In the genomic region with DNA sequence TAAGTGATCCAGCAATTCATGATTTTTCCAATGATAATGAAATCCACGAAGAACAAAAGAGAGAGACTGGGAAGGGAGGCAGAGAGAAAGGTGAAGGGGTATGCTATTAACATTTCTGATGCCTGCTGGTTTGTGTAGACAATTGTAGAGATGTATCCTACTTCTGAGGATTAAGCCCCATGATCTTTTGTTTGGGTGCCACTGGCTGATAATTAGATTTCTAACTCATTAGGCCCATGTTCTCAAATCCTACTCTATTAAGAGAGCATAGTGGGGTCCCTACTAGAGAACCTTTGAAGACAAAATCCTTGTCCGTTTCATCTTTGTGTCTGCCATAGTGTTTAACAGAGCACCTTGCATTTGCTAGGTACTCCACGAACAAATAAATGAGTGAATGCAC, we compare ENCODE assay signal across 35 cellular contexts.
"Had no signal": no experiment of that assay in that cellular context is flagged by ENCODE, and none has a peak within 500 bp of the region (broad histone marks: within the 10 kb centered on the region; RNA-seq: fewer than 3 reads in every experiment).

No MANE protein-coding gene starts in this region.

- H3K36me3 ChIP-seq: ascending aorta, brain microvascular endothelial cell, gastrocnemius medialis, neutrophil, ovary, prostate gland, sigmoid colon, tibial artery had no signal

- H3K4me3 ChIP-seq: ascending aorta, gastrocnemius medialis, ovary, prostate gland, sigmoid colon, tibial artery had no signal

- H3K9me3 ChIP-seq: ascending aorta, gastrocnemius medialis, neutrophil, ovary, prostate gland, sigmoid colon, tibial artery had no signal

- FAIRE-seq: small intestine had no signal

- H3K9me3 Mint-ChIP-seq: activated naive CD4-positive, alpha-beta T cell treated with anti-CD3 and anti-CD28 coated beads for 36 hours; activated naive CD8-positive, alpha-beta T cell treated with anti-CD3 and anti-CD28 coated beads for 36 hours; activated T-helper 1 cell treated with anti-CD3 and anti-CD28 coated beads, Interleukin-12 subunit alpha, Interleukin-12 subunit beta, Interleukin-2, Interleukin-4 antibody, amounts not matched to agents 30 ng/mL and 10 ng/mL and 1 ng/mL, durations not matched to agents 14 hours and 24 hours and 36 hours; effector memory CD8-positive, alpha-beta T cell; mesothelial cell of epicardium; naive B cell; stimulated activated memory B cell treated with anti-CD40 and anti-IgM and Interleukin-4, amounts not matched to agents 10 μg/mL and 1 μg/mL and 100 μg/mL, for 72 hours; stimulated activated naive CD8-positive, alpha-beta T cell treated with anti-CD3 and anti-CD28 coated beads, Interleukin-15, amount 100 ng/mL, for 72 hours; T-helper 1 cell treated with Interleukin-12 subunit alpha and Interleukin-12 subunit beta and Interleukin-4 antibody, amounts not matched to agents 30 μg/mL and 1 μg/mL, for 36 hours had no signal

- H3K27ac ChIP-seq: brain microvascular endothelial cell, gastrocnemius medialis, neutrophil, ovary, prostate gland, tibial artery, VCaP had no signal

- H3K27ac Mint-ChIP-seq: activated naive CD4-positive, alpha-beta T cell treated with anti-CD3 and anti-CD28 coated beads for 36 hours; activated naive CD8-positive, alpha-beta T cell treated with anti-CD3 and anti-CD28 coated beads for 36 hours; activated T-helper 1 cell treated with anti-CD3 and anti-CD28 coated beads, Interleukin-12 subunit alpha, Interleukin-12 subunit beta, Interleukin-2, Interleukin-4 antibody, amounts not matched to agents 30 ng/mL and 10 ng/mL and 1 ng/mL, durations not matched to agents 14 hours and 24 hours and 36 hours; effector memory CD8-positive, alpha-beta T cell; stimulated activated memory B cell treated with anti-CD40 and anti-IgM and Interleukin-4, amounts not matched to agents 10 μg/mL and 1 μg/mL and 100 μg/mL, for 72 hours; stimulated activated naive CD8-positive, alpha-beta T cell treated with anti-CD3 and anti-CD28 coated beads, Interleukin-15, amount 100 ng/mL, for 72 hours; T-helper 1 cell treated with Interleukin-12 subunit alpha and Interleukin-12 subunit beta and Interleukin-4 antibody, amounts not matched to agents 30 μg/mL and 1 μg/mL, for 36 hours had no signal

- H3K27me3 ChIP-seq: ascending aorta, brain microvascular endothelial cell, neutrophil, ovary, sigmoid colon, tibial artery had no signal

- H3K4me3 Mint-ChIP-seq: activated naive CD4-positive, alpha-beta T cell treated with anti-CD3 and anti-CD28 coated beads for 36 hours; activated naive CD8-positive, alpha-beta T cell treated with anti-CD3 and anti-CD28 coated beads for 36 hours; activated T-helper 1 cell treated with anti-CD3 and anti-CD28 coated beads, Interleukin-12 subunit alpha, Interleukin-12 subunit beta, Interleukin-2, Interleukin-4 antibody, amounts not matched to agents 30 ng/mL and 10 ng/mL and 1 ng/mL, durations not matched to agents 14 hours and 24 hours and 36 hours; effector memory CD8-positive, alpha-beta T cell; mesothelial cell of epicardium; stimulated activated memory B cell treated with anti-CD40 and anti-IgM and Interleukin-4, amounts not matched to agents 10 μg/mL and 1 μg/mL and 100 μg/mL, for 72 hours; stimulated activated naive CD8-positive, alpha-beta T cell treated with anti-CD3 and anti-CD28 coated beads, Interleukin-15, amount 100 ng/mL, for 72 hours; T-helper 1 cell treated with Interleukin-12 subunit alpha and Interleukin-12 subunit beta and Interleukin-4 antibody, amounts not matched to agents 30 μg/mL and 1 μg/mL, for 36 hours had no signal

- H3K4me1 ChIP-seq: prostate gland had no signal

- DNase-seq: activated CD4-positive, alpha-beta T cell treated with anti-CD3 and anti-CD28 coated beads for 48 hours; activated CD4-positive, alpha-beta T cell treated with anti-CD3 and anti-CD28 coated beads, Interleukin-2, amount 50 U/mL, for 48 hours; activated CD8-positive, alpha-beta memory T cell treated with anti-CD3 and anti-CD28 coated beads for 24 hours; activated effector memory CD4-positive, alpha-beta T cell treated with anti-CD3 and anti-CD28 coated beads, Interleukin-2, amount 50 U/mL, for 16 hours; activated naive CD4-positive, alpha-beta T cell treated with anti-CD3 and anti-CD28 coated beads for 36 hours; activated naive CD8-positive, alpha-beta T cell treated with anti-CD3 and anti-CD28 coated beads for 36 hours; brain microvascular endothelial cell; caudate nucleus; cortex of kidney; effector memory CD8-positive, alpha-beta T cell; erythroblast; gastrocnemius medialis; glutamatergic neuron; islet precursor cell; left cardiac atrium; left ventricle myocardium superior; naive B cell; ovary; sigmoid colon; small intestine; stimulated activated CD4-positive, alpha-beta T cell treated with anti-CD3 and anti-CD28 coated beads, Interleukin-1b, Interleukin-23, amount 100 ng/mL, for 48 hours; stimulated activated CD4-positive, alpha-beta T cell treated with anti-CD3 and anti-CD28 coated beads, Interleukin-4, amount 100 ng/mL, for 4 hours; stimulated activated CD8-positive, alpha-beta memory T cell treated with anti-CD3 and anti-CD28 coated beads, Interleukin-4, amount 100 ng/mL, for 48 hours; stimulated activated naive CD8-positive, alpha-beta T cell treated with anti-CD3 and anti-CD28 coated beads, Interleukin-15, amount 100 ng/mL, for 72 hours; T-helper 9 cell; tibial artery had no signal

- H3K27me3 Mint-ChIP-seq: naive B cell; stimulated activated memory B cell treated with anti-CD40 and anti-IgM and Interleukin-4, amounts not matched to agents 10 μg/mL and 1 μg/mL and 100 μg/mL, for 72 hours had no signal

- H3K36me3 Mint-ChIP-seq: activated naive CD8-positive, alpha-beta T cell treated with anti-CD3 and anti-CD28 coated beads for 36 hours; mesothelial cell of epicardium; naive B cell; stimulated activated memory B cell treated with anti-CD40 and anti-IgM and Interleukin-4, amounts not matched to agents 10 μg/mL and 1 μg/mL and 100 μg/mL, for 72 hours had no signal

- ATAC-seq: activated CD4-positive, CD25-positive, alpha-beta regulatory T cell treated with anti-CD3 and anti-CD28 coated beads, Interleukin-2, amount 50 U/mL, for 24 hours; effector memory CD8-positive, alpha-beta T cell; gastrocnemius medialis; left cardiac atrium; left ventricle myocardium superior; stimulated activated memory B cell treated with anti-CD40 and anti-IgM and Interleukin-4, amounts not matched to agents 10 μg/mL and 1 μg/mL and 100 μg/mL, for 72 hours; stimulated activated naive CD8-positive, alpha-beta T cell treated with anti-CD3 and anti-CD28 coated beads, Interleukin-15, amount 100 ng/mL, for 72 hours had no signal
